ENCODE assay signal across 25 cellular contexts in the genomic region with DNA sequence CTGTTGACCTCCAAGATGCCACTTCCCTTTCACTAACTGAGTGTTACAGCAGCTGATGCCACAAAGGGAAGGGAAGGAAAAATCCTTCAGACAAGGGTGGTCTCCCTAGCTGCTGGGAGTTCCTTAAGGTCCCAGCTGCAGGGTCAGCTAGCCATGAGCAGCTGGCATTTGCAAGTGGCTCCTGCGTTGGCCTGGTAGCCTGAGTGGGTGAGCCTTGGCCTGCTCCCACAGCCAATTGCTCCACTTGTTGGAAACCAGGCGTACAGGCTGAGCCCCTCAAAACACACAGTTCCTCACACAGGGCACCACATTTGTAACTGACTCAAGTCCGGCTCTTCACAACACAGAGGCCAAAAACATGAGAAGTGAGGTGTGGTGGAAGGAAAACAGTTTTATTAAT. TPM values are rescaled to one million over a fixed set of nuclear protein-coding genes. Genes with fewer than 3 reads are reported as not detected.
DNase-seq lines count a peak whose midpoint lies in the region; ATAC-seq, FAIRE-seq and TF ChIP-seq lines count a peak whose summit lies in the region.
"Had no signal": no experiment of that assay in that cellular context is flagged by ENCODE, and none has a peak within 500 bp of the region (broad histone marks: within the 10 kb centered on the region; RNA-seq: fewer than 3 reads in every experiment).

No MANE protein-coding gene starts in this region.

- no peak overlapping the region for H3K4me3 Mint-ChIP-seq in activated CD4-positive, alpha-beta memory T cell treated with anti-CD3 and anti-CD28 coated beads, Interleukin-2, amount 10 ng/mL, durations not matched to agents 7 days and 5 days
- no peak overlapping the region for H3K4me3 Mint-ChIP-seq in stimulated activated effector memory CD8-positive, alpha-beta T cell treated with anti-CD3 and anti-CD28 coated beads, Interleukin-12 subunit alpha, Interleukin-12 subunit beta, amount 100 ng/mL, for 72 hours
- H3K4me3 Mint-ChIP-seq: B cell; CD8-positive, alpha-beta T cell had no signal

- WGBS in SK-N-SH (ENCODE audit: low lambda C conversion rate), result 100% methylated on average over 2 of the region's 3 CpGs
- WGBS in GM12878 (ENCODE audit: insufficient coverage, insufficient replicate concordance, low lambda C conversion rate, missing lambda C conversion rate), result 93% methylated on average over 3 of the region's 3 CpGs
- WGBS in mesenchymal stem cell, result 87% methylated on average over 2 of the region's 3 CpGs
- 98% methylated on average over 3 of the region's 3 CpGs for WGBS in thymus

- peak overlapping the region; percentile 3 to 87 for H3K18ac ChIP-seq in mesenchymal stem cell (ENCODE audit: low read depth in 1 of 2, low read length in 2 of 2)

- 0 out of 2 replicates have a peak, but pooled peaks cover 8% of the 10 kb centered on the region for H3K79me2 ChIP-seq in SK-N-SH (ENCODE audit: insufficient read depth)
- no peaks in the 10 kb centered on the region for H3K79me2 ChIP-seq in GM12878 (ENCODE audit: control insufficient read depth, insufficient read depth, low read length)

- H2BK12ac ChIP-seq in mesenchymal stem cell (ENCODE audit: low read length in 2 of 2), result peak overlapping the region; percentile 2 to 89

- peaks cover 12% of the 10 kb centered on the region for H3K79me1 ChIP-seq in mesenchymal stem cell (replicated peaks; ENCODE audit: low read length, poor library complexity, severe bottlenecking)

- TF ChIP-seq EP300 in SK-N-SH (IDR thresholded peaks at IDR 0.05; ENCODE audit: borderline replicate concordance in 1 of 2, low read depth in 1 of 2, low read length in 1 of 2), result no peak
- no peak for TF ChIP-seq EP300 in GM12878 (IDR thresholded peaks at IDR 0.05; ENCODE audit: borderline replicate concordance in 1 of 2, control insufficient read depth in 1 of 2, low read depth in 2 of 2, low read length in 2 of 2)

- H2BK5ac ChIP-seq in mesenchymal stem cell (ENCODE audit: low read depth, low read length, poor library complexity, severe bottlenecking), result no peak overlapping the region

- no peak for TF ChIP-seq RAD21 in SK-N-SH (IDR thresholded peaks at IDR 0.05; ENCODE audit: low read length)
- no peak for TF ChIP-seq RAD21 in GM12878 (IDR thresholded peaks at IDR 0.05; ENCODE audit: insufficient read depth, low read depth, low read length)

- in situ Hi-C loops in GM12878 (cut with MboI), result no loop called here

- H3K9me3 ChIP-seq in SK-N-SH (no peaks in the 10 kb centered on the region), GM12878 (replicated peaks; ENCODE audit: control insufficient read depth, insufficient read depth, low read length) (no peaks in the 10 kb centered on the region), mesenchymal stem cell (ENCODE audit: control insufficient read depth, low read length) (no peaks in the 10 kb centered on the region), thymus (ENCODE audit: control insufficient read depth) (no peaks in the 10 kb centered on the region)
- H3K9me3 ChIP-seq: Caco-2, HAP-1, Peyer's patch had no signal

- peak overlapping the region in 1 of 2 experiments; percentile 67 for H3K23ac ChIP-seq in mesenchymal stem cell (ENCODE audit: low read length in 2 of 2)

- no peak for ATAC-seq in SK-N-SH treated with all-trans-retinoic acid at 6 μM for 48 hours
- no peak for ATAC-seq in GM12878
- ATAC-seq in GM21529 (IDR thresholded peaks at IDR 0.05; ENCODE audit: unreplicated experiment), result no peak
- ATAC-seq in stimulated activated effector memory CD8-positive, alpha-beta T cell treated with anti-CD3 and anti-CD28 coated beads, Interleukin-12 subunit alpha, Interleukin-12 subunit beta, amount 100 ng/mL, for 72 hours, result no peak
- ATAC-seq: CD8-positive, alpha-beta T cell had no signal

- no TSS peak for BruUV-seq in GM12878 (replicated peaks; lab: Mats Ljungman, UMichigan)

- H4K8ac ChIP-seq in mesenchymal stem cell (ENCODE audit: low read length), result peak overlapping the region; percentile 71

- H3F3A ChIP-seq in SK-N-SH (replicated peaks; ENCODE audit: insufficient read depth), result peaks cover 9% of the 10 kb centered on the region

- H3K9me3 Mint-ChIP-seq in activated CD4-positive, alpha-beta memory T cell treated with anti-CD3 and anti-CD28 coated beads, Interleukin-2, amount 10 ng/mL, durations not matched to agents 7 days and 5 days, result no peaks in the 10 kb centered on the region
- no peaks in the 10 kb centered on the region for H3K9me3 Mint-ChIP-seq in stimulated activated effector memory CD8-positive, alpha-beta T cell treated with anti-CD3 and anti-CD28 coated beads, Interleukin-12 subunit alpha, Interleukin-12 subunit beta, amount 100 ng/mL, for 72 hours
- H3K9me3 Mint-ChIP-seq: CD8-positive, alpha-beta T cell had no signal

- DNase-seq in SK-N-SH (no peak), GM12878 (ENCODE audit: low read depth, low spot score) (no peak), mesenchymal stem cell (no peak)
- DNase-seq in activated CD4-positive, alpha-beta memory T cell treated with anti-CD3 and anti-CD28 coated beads, Interleukin-2, amount 10 ng/mL, durations not matched to agents 7 days and 5 days, result no peak
- no peak for DNase-seq in stimulated activated effector memory CD8-positive, alpha-beta T cell treated with anti-CD3 and anti-CD28 coated beads, Interleukin-12 subunit alpha, Interleukin-12 subunit beta, amount 100 ng/mL, for 72 hours (ENCODE audit: low spot score in 2 of 2)
- DNase-seq: Caco-2; CD8-positive, alpha-beta T cell; Karpas-422; NCI-H1092; NCI-H1417 treated with DMSO at 0.1 percent for 48 hours; NCI-H1694 treated with DMSO at 0.1 percent for 48 hours; NCI-H2081; NCI-H2227 treated with DMSO at 0.1 percent for 48 hours; NCI-H510A; NCI-H69; Peyer's patch; SIG-M5 had no signal

- H2AFZ ChIP-seq in SK-N-SH (ENCODE audit: low read depth) (peak overlapping the region; percentile 57; the same call in 1 of the 2 replicates), GM12878 (ENCODE audit: control insufficient read depth, low read depth, low read length) (no peak overlapping the region), mesenchymal stem cell (ENCODE audit: low read depth, low read length) (peak overlapping the region; percentile 54)

- peak overlapping the region; percentile 44 for H4K91ac ChIP-seq in mesenchymal stem cell (ENCODE audit: low read length)

- CTCF ChIA-PET in SK-N-SH (lab: Yijun Ruan, JAX) (no interaction called here), GM12878 (lab: Yijun Ruan, JAX) (interaction anchor here (1.6 to 1.9 kb wide), 2 partner anchors 11 to 72 kb away, joined by 4 to 5 read pairs; no protein-coding TSS in a partner anchor)
- CTCF ChIA-PET in activated CD4-positive, alpha-beta memory T cell treated with anti-CD3 and anti-CD28 coated beads, Interleukin-2, amount 10 ng/mL, durations not matched to agents 7 days and 5 days (lab: Charles Lee), result no interaction called here

- H3K27ac ChIP-seq in SK-N-SH (ENCODE audit: low read depth in 2 of 2, low read length in 1 of 2) (peak overlapping the region; percentile 39 to 74; a peak in 3 of 4 replicates), GM12878 (ENCODE audit: control insufficient read depth, insufficient read depth) (no peak overlapping the region), mesenchymal stem cell (ENCODE audit: low read length, poor library complexity, severe bottlenecking) (no peak overlapping the region), thymus (ENCODE audit: low read depth) (peak overlapping the region; percentile 10)
- H3K27ac ChIP-seq: 22Rv1, C4-2B, Peyer's patch had no signal

- H3K4me1 ChIP-seq in SK-N-SH (ENCODE audit: control insufficient read depth in 1 of 2, insufficient read depth in 2 of 2, low read depth in 1 of 2, low read length in 1 of 2) (peaks cover 2 to 10% of the 10 kb centered on the region in 2 experiments; a peak in 3 of 4 replicates), GM12878 (ENCODE audit: control insufficient read depth, insufficient read depth, low read length) (no peaks in the 10 kb centered on the region), mesenchymal stem cell (ENCODE audit: control insufficient read depth, insufficient read depth, low read depth, low read length) (peaks cover 3% of the 10 kb centered on the region), thymus (ENCODE audit: control insufficient read depth, insufficient read depth, low read length) (no peaks in the 10 kb centered on the region)
- H3K4me1 ChIP-seq: HAP-1, Peyer's patch had no signal

- H3K9ac ChIP-seq in SK-N-SH (no peak overlapping the region), GM12878 (ENCODE audit: control insufficient read depth, insufficient read depth, low read length) (no peak overlapping the region), mesenchymal stem cell (ENCODE audit: low read length) (no peak overlapping the region)

- H3K27me3 ChIP-seq in SK-N-SH (ENCODE audit: insufficient read depth), result no peaks in the 10 kb centered on the region
- no peaks in the 10 kb centered on the region for H3K27me3 ChIP-seq in GM12878 (replicated peaks in 1 of 2; ENCODE audit: control insufficient read depth in 2 of 2, insufficient read depth in 2 of 2, low read length in 1 of 2)
- no peaks in the 10 kb centered on the region for H3K27me3 ChIP-seq in mesenchymal stem cell (ENCODE audit: control insufficient read depth in 1 of 2, insufficient read depth in 1 of 2, low read length in 2 of 2)
- H3K27me3 ChIP-seq in thymus (ENCODE audit: control insufficient read depth, insufficient read depth), result no peaks in the 10 kb centered on the region
- H3K27me3 ChIP-seq: Peyer's patch had no signal

- H3K27ac Mint-ChIP-seq in activated CD4-positive, alpha-beta memory T cell treated with anti-CD3 and anti-CD28 coated beads, Interleukin-2, amount 10 ng/mL, durations not matched to agents 7 days and 5 days, result no peak overlapping the region
- H3K27ac Mint-ChIP-seq in stimulated activated effector memory CD8-positive, alpha-beta T cell treated with anti-CD3 and anti-CD28 coated beads, Interleukin-12 subunit alpha, Interleukin-12 subunit beta, amount 100 ng/mL, for 72 hours, result no peak overlapping the region
- H3K27ac Mint-ChIP-seq: B cell; CD8-positive, alpha-beta T cell had no signal

- SMC1A ChIA-PET in GM12878 (lab: Charles Lee; ENCODE audit: uncharacterized antibody, unreplicated experiment), result interaction anchor here (1.4 to 1.7 kb wide), 2 partner anchors 8 to 12 kb away, joined by 6 read pairs; no protein-coding TSS in a partner anchor

- H2BK15ac ChIP-seq in mesenchymal stem cell (ENCODE audit: low read depth, poor library complexity, severe bottlenecking), result no peak overlapping the region

- no peak overlapping the region for H2BK120ac ChIP-seq in mesenchymal stem cell (ENCODE audit: low read depth, low read length)

- POLR2A ChIA-PET in SK-N-SH (lab: Yijun Ruan, JAX) (no interaction called here), GM12878 (lab: Charles Lee) (interaction anchor here (1.5 kb wide), 1 partner anchor 8 kb away, joined by 4 read pairs; no protein-coding TSS in a partner anchor)
- POLR2A ChIA-PET in activated CD4-positive, alpha-beta memory T cell treated with anti-CD3 and anti-CD28 coated beads, Interleukin-2, amount 10 ng/mL, durations not matched to agents 7 days and 5 days (lab: Charles Lee), result interaction anchor here (1.8 kb wide), 1 partner anchor 17 kb away, joined by 6 read pairs; a partner anchor contains a TSS

- H2AK5ac ChIP-seq in mesenchymal stem cell (ENCODE audit: low read length, severe bottlenecking), result no peak overlapping the region

- no peak for TF ChIP-seq CTCF in SK-N-SH (IDR thresholded peaks at IDR 0.05)
- TF ChIP-seq CTCF in GM12878 (IDR thresholded peaks at IDR 0.05 in 2 of 3, conservative IDR thresholded peaks at IDR 0.05 in 1 of 3; ENCODE audit: control insufficient read depth in 2 of 3, extremely low read depth in 1 of 3, insufficient read depth in 1 of 3, low read depth in 3 of 3, low read length in 3 of 3), result no peak

- intact Hi-C loops in GM12878 (cut with micrococcal nuclease; ENCODE audit: unreplicated experiment), result no loop called here

- H3K36me3 ChIP-seq in SK-N-SH (replicated peaks in 1 of 2; ENCODE audit: control insufficient read depth in 1 of 2, insufficient read depth in 2 of 2, low read length in 1 of 2) (peaks cover 7 to 19% of the 10 kb centered on the region in 2 experiments), GM12878 (ENCODE audit: control insufficient read depth in 2 of 2, insufficient read depth in 2 of 2, low read length in 1 of 2) (no peaks in the 10 kb centered on the region; a peak in 2 of 4 replicates), mesenchymal stem cell (ENCODE audit: control insufficient read depth in 1 of 2, insufficient read depth in 2 of 2, low read depth in 1 of 2, low read length in 2 of 2) (no peaks in the 10 kb centered on the region), thymus (ENCODE audit: control insufficient read depth, insufficient read depth) (peaks cover 19% of the 10 kb centered on the region)
- H3K36me3 ChIP-seq: Peyer's patch had no signal

- H3K4me2 ChIP-seq in SK-N-SH (no peak overlapping the region), GM12878 (ENCODE audit: control insufficient read depth, insufficient read depth) (no peak overlapping the region), mesenchymal stem cell (ENCODE audit: low read length, poor library complexity, severe bottlenecking) (no peak overlapping the region)

- H3K4me1 Mint-ChIP-seq in activated CD4-positive, alpha-beta memory T cell treated with anti-CD3 and anti-CD28 coated beads, Interleukin-2, amount 10 ng/mL, durations not matched to agents 7 days and 5 days, result no peaks in the 10 kb centered on the region
- H3K4me1 Mint-ChIP-seq in stimulated activated effector memory CD8-positive, alpha-beta T cell treated with anti-CD3 and anti-CD28 coated beads, Interleukin-12 subunit alpha, Interleukin-12 subunit beta, amount 100 ng/mL, for 72 hours, result no peaks in the 10 kb centered on the region
- H3K4me1 Mint-ChIP-seq: B cell had no signal

- TF ChIP-seq POLR2A in GM12878 (IDR thresholded peaks at IDR 0.05; ENCODE audit: low read depth, low read length), result 0 out of 2 replicates have a peak, but pooled peaks have one; percentile 28

- H4K20me1 ChIP-seq in SK-N-SH (ENCODE audit: insufficient read depth), result no peaks in the 10 kb centered on the region
- H4K20me1 ChIP-seq in GM12878 (ENCODE audit: control insufficient read depth, insufficient read depth), result no peaks in the 10 kb centered on the region

- peak overlapping the region in 1 of 2 experiments; percentile 41 for H3K14ac ChIP-seq in mesenchymal stem cell (ENCODE audit: low read length in 2 of 2)

- H3K27me3 Mint-ChIP-seq in activated CD4-positive, alpha-beta memory T cell treated with anti-CD3 and anti-CD28 coated beads, Interleukin-2, amount 10 ng/mL, durations not matched to agents 7 days and 5 days, result no peaks in the 10 kb centered on the region
- H3K27me3 Mint-ChIP-seq: B cell had no signal

- FAIRE-seq in GM12878 (lab: Jason Lieb, UNC), result no peak
- FAIRE-seq: G401.6 had no signal

- H3K4me3 ChIP-seq in SK-N-SH (ENCODE audit: low read depth in 2 of 2, low read length in 1 of 2), result no peak overlapping the region
- H3K4me3 ChIP-seq in GM12878, result no peak overlapping the region
- no peak overlapping the region for H3K4me3 ChIP-seq in mesenchymal stem cell (ENCODE audit: insufficient read depth in 1 of 2, low read depth in 1 of 2, low read length in 2 of 2)
- no peak overlapping the region for H3K4me3 ChIP-seq in thymus (ENCODE audit: low read length)
- H3K4me3 ChIP-seq: HAP-1, Peyer's patch had no signal

- no peaks in the 10 kb centered on the region for H3K9me2 ChIP-seq in SK-N-SH

- H3K36me3 Mint-ChIP-seq in activated CD4-positive, alpha-beta memory T cell treated with anti-CD3 and anti-CD28 coated beads, Interleukin-2, amount 10 ng/mL, durations not matched to agents 7 days and 5 days (ENCODE audit: low read depth), result peaks cover 52% of the 10 kb centered on the region
- no peaks in the 10 kb centered on the region for H3K36me3 Mint-ChIP-seq in stimulated activated effector memory CD8-positive, alpha-beta T cell treated with anti-CD3 and anti-CD28 coated beads, Interleukin-12 subunit alpha, Interleukin-12 subunit beta, amount 100 ng/mL, for 72 hours
- H3K36me3 Mint-ChIP-seq: CD8-positive, alpha-beta T cell had no signal

- RAD21 ChIA-PET in GM12878 (lab: Charles Lee; ENCODE audit: unreplicated experiment), result no interaction called here

- peak overlapping the region; percentile 2 to 43 for H3K4ac ChIP-seq in mesenchymal stem cell (ENCODE audit: low read depth in 1 of 2, low read length in 2 of 2)

RNA-seq across cellular contexts. Expression of a gene that starts 16.7 kb away (rescaled TPM):
- polyA plus RNA-seq in SK-N-SH (2012; rRNA removed) (3.6 and 4.1 TPM in 2 replicates), GM12878 (2011; rRNA removed) (39.3 and 72.3 TPM in 2 replicates), GM12878 (2014; fragmentation: Illumina TruSeq; extraction: Trizol) (43.3 and 54.2 TPM in 2 replicates), GM12878 (2014; fragmentation: Nextera tagmentation; extraction: Ambion mirVana) (10 to 100 TPM; 23.8 to 25.6 TPM), GM12878 (2014; rRNA removed) (20.0 and 26.8 TPM in 2 replicates), GM12878 (2016; fragmentation: Nextera tagmentation; extraction: Ambion mirVana) (10 to 100 TPM; 41.4 to 50.3 TPM), thymus (5.5 TPM)
- 5.8 and 6.7 TPM in 2 replicates for polyA plus RNA-seq in SK-N-SH (2012; cell fraction: cytosol; rRNA removed)
- polyA plus RNA-seq in SK-N-SH (2012; cell fraction: nucleus; rRNA removed), result 2.5 and 6.4 TPM in 2 replicates
- total RNA-seq in GM12878 (2013; cell fraction: nucleolus; rRNA removed), result 30.8 and 36.1 TPM in 2 replicates
- total RNA-seq in GM12878 (2014; rRNA removed) (32.7 and 43.1 TPM in 2 replicates), GM12878 (2014; rRNA removed; fragmentation: Illumina TruSeq; extraction: Trizol) (50.5 and 52.4 TPM in 2 replicates), GM12878 (2021) (28.9 and 29.4 TPM in 2 replicates)
- polyA plus RNA-seq in GM12878 (2011; ENCODE audit: low read depth), result 7.1 TPM
- 9.9 and 10.1 TPM in 2 replicates for polyA plus RNA-seq in GM12878 (2011; cell fraction: cytosol; rRNA removed)
- polyA plus RNA-seq in GM12878 (2011; cell fraction: nucleus; rRNA removed), result 36.3 and 42.8 TPM in 2 replicates
- 11.4 and 18.3 TPM in 2 replicates for polyA plus RNA-seq in GM12878 (2012)
- 19.0 and 34.8 TPM in 2 replicates for polyA minus RNA-seq in GM12878 (2011; rRNA and poly(A)+ RNA removed)
- polyA minus RNA-seq in GM12878 (2011; cell fraction: cytosol; rRNA and poly(A)+ RNA removed), result 13.0 and 16.7 TPM in 2 replicates
- 25.1 and 30.6 TPM in 2 replicates for polyA minus RNA-seq in GM12878 (2011; cell fraction: nucleus; rRNA and poly(A)+ RNA removed)
- 3.1 TPM for polyA plus RNA-seq in mesenchymal stem cell (2013, experiment 1 of 2)
- 3.3 TPM for polyA plus RNA-seq in mesenchymal stem cell (2013, experiment 2 of 2)
- total RNA-seq in activated CD4-positive, alpha-beta memory T cell treated with anti-CD3 and anti-CD28 coated beads, Interleukin-2, amount 10 ng/mL, durations not matched to agents 7 days and 5 days, result 10 to 100 TPM; 34.4 to 35.9 TPM

Comparison
In these comparisons a context has a peak if more than half of its experiments do, and no peak if none do; other contexts are left out.
1. H3K27ac ChIP-seq: peak in SK-N-SH (2 of 2) and thymus (single experiment); none in GM12878 (single experiment) and mesenchymal stem cell (single experiment).